Comparison of ENCODE assay signal across 9 cellular contexts in the genomic region with DNA sequence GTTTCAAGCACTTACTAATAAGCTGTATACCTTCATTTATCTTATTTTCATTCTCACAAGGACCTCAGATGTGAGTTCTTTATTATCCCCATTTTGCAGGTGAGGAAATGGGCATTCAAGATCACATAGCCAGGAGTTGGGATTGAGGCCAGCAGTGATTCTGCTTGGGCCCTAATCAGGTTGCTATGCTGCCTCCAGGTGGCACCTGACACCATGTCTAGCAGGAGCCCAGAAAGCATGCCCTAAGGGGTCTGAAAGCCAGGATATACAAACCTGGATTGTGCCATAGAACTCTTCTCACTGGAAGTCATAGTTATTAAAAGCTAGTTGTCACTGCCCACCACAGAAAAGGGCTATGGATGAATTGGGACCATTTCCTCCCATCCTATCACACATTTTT.
A peak's percentile ranks its signal among the peaks of the same experiment; 100 is the strongest.
DNase-seq lines count a peak whose midpoint lies in the region; ATAC-seq and TF ChIP-seq lines count a peak whose summit lies in the region.
"Had no signal": no experiment of that assay in that cellular context is flagged by ENCODE, and none has a peak within 500 bp of the region (broad histone marks: within the 10 kb centered on the region; RNA-seq: fewer than 3 reads in every experiment).

No MANE protein-coding gene starts in this region.

- no peak for TF ChIP-seq EP300 in gastroesophageal sphincter (IDR thresholded peaks at IDR 0.05)

- H3K4me1 ChIP-seq in gastroesophageal sphincter = no peaks in the 10 kb centered on the region

- peak; percentile 4 for DNase-seq in ELR (ENCODE audit: low read depth)
- peak; percentile 44 for DNase-seq in NCI-H1105 treated with DMSO at 0.1 percent for 48 hours (lab: John Stamatoyannopoulos, UW)
- peak; percentile 41 for DNase-seq in cerebellar cortex (ENCODE audit: low spot score)
- DNase-seq in mucosa of gallbladder (ENCODE audit: low spot score) = peak; percentile 10
- no peak for DNase-seq in superior temporal gyrus (ENCODE audit: extremely low spot score)
- no peak for DNase-seq in Kasumi-1 (lab: John Stamatoyannopoulos, UW)
- DNase-seq: activated CD8-positive, alpha-beta T cell treated with anti-CD3 and anti-CD28 coated beads, Interleukin-2, amount 10 ng/mL, durations not matched to agents 7 days and 5 days had no signal

- no peak for TF ChIP-seq CTCF in gastroesophageal sphincter (IDR thresholded peaks at IDR 0.05)

- no peak for TF ChIP-seq POLR2A in gastroesophageal sphincter (IDR thresholded peaks at IDR 0.05)

- no peaks in the 10 kb centered on the region for H3K36me3 ChIP-seq in gastroesophageal sphincter

- no peaks in the 10 kb centered on the region for H3K9me3 ChIP-seq in gastroesophageal sphincter

- H3K27ac ChIP-seq in gastroesophageal sphincter = no peak overlapping the region

- H3K27me3 ChIP-seq in gastroesophageal sphincter = no peaks in the 10 kb centered on the region

- H3K4me3 ChIP-seq in gastroesophageal sphincter = no peak overlapping the region

- ATAC-seq in gastroesophageal sphincter (no peak), HG03571 (IDR thresholded peaks at IDR 0.05; ENCODE audit: unreplicated experiment) (no peak)
- ATAC-seq: activated CD8-positive, alpha-beta T cell treated with anti-CD3 and anti-CD28 coated beads, Interleukin-2, amount 10 ng/mL, durations not matched to agents 7 days and 5 days had no signal

Comparison
In these comparisons a context has a peak if more than half of its experiments do, and no peak if none do; other contexts are left out.
1. DNase-seq: peak in ELR (single experiment), NCI-H1105 treated with DMSO at 0.1 percent for 48 hours (single experiment), cerebellar cortex (single experiment) and mucosa of gallbladder (single experiment); none in superior temporal gyrus (single experiment) and Kasumi-1 (0 of 2).